ENCODE assay signal across 26 cellular contexts in genomic region chr5:126416266-126416925, GRCh38. TPM values are rescaled to one million over a fixed set of nuclear protein-coding genes. Genes with fewer than 3 reads are reported as not detected.
DNase-seq lines count a peak whose midpoint lies in the region; FAIRE-seq and TF ChIP-seq lines count a peak whose summit lies in the region.
"Had no signal": no experiment of that assay in that cellular context is flagged by ENCODE, and none has a peak within 500 bp of the region (broad histone marks: within the 10 kb centered on the region; RNA-seq: fewer than 3 reads in every experiment).

No MANE protein-coding gene starts in this region.

- no peak for TF ChIP-seq CTCF in mammary epithelial cell (conservative IDR thresholded peaks at IDR 0.05 in 1 of 2, IDR thresholded peaks at IDR 0.05 in 1 of 2; ENCODE audit: extremely low read depth in 1 of 2, insufficient read depth in 1 of 2, low read depth in 1 of 2, low read length in 2 of 2)
- TF ChIP-seq CTCF in spleen (IDR thresholded peaks at IDR 0.05 in 8 of 11, conservative IDR thresholded peaks at IDR 0.05 in 3 of 11): no peak

- H4K20me1 ChIP-seq in mammary epithelial cell (ENCODE audit: insufficient read depth, low read length): no peaks in the 10 kb centered on the region
- H4K20me1 ChIP-seq: BLaER1 had no signal

- intact Hi-C loops in mammary epithelial cell (cut with micrococcal nuclease) (no loop called here), spleen (cut with DNase I; ENCODE audit: low total_unique reads) (no loop called here)

- H3K36me3 ChIP-seq in mammary epithelial cell (ENCODE audit: insufficient read depth, low read length) (no peaks in the 10 kb centered on the region), spleen (no peaks in the 10 kb centered on the region)
- H3K36me3 ChIP-seq: BLaER1, stomach had no signal

- FAIRE-seq in GM12891 (lab: Jason Lieb, UNC): no peak
- FAIRE-seq: H1 had no signal

- no peak overlapping the region for H3K4me2 ChIP-seq in mammary epithelial cell (ENCODE audit: insufficient read depth, low read depth, low read length)
- H3K4me2 ChIP-seq: KMS-11 had no signal

- H3K27me3 ChIP-seq in mammary epithelial cell (ENCODE audit: insufficient read depth, low read length) (no peaks in the 10 kb centered on the region), spleen (replicated peaks in 1 of 7) (peaks cover 0 to 4% (median 0%) of the 10 kb centered on the region in 7 donors)
- H3K27me3 ChIP-seq: BLaER1, stomach had no signal

- peaks cover 10% of the 10 kb centered on the region for H3K4me1 ChIP-seq in mammary epithelial cell (ENCODE audit: insufficient read depth, low read length)
- H3K4me1 ChIP-seq in spleen: peaks cover 0 to 11% (median 5%) of the 10 kb centered on the region in 6 donors

- H3K9me3 ChIP-seq in mammary epithelial cell (replicated peaks; ENCODE audit: insufficient read depth, low read length) (no peaks in the 10 kb centered on the region), spleen (peaks cover 0 to 2% (median 0%) of the 10 kb centered on the region in 8 donors)
- H3K9me3 ChIP-seq: stomach had no signal

- H3K27ac ChIP-seq in mammary epithelial cell (ENCODE audit: insufficient read depth, low read depth, low read length) (peak overlapping the region; percentile 27), spleen (peak overlapping the region in 5 of 8 donors; percentile 30 to 65 (median 62))
- H3K27ac ChIP-seq: BLaER1, KMS-11, VCaP had no signal

- H2AFZ ChIP-seq in mammary epithelial cell (ENCODE audit: low read depth, low read length): peak overlapping the region; percentile 24

- CTCF ChIA-PET in mammary epithelial cell (lab: Charles Lee; ENCODE audit: low non-redundant PET): no interaction called here

- BruUV-seq in mammary epithelial cell (replicated peaks; lab: Mats Ljungman, UMichigan): no TSS peak

- DNase-seq in EH (ENCODE audit: low read depth) (peak; percentile 46), mammary epithelial cell (peak; percentile 72), iris pigment epithelial cell (ENCODE audit: low read depth) (peak; percentile 35), spleen (no peak), mesenteric fat pad (ENCODE audit: low spot score) (no peak), GM12891 (ENCODE audit: insufficient read length, low spot score) (no peak)
- no peak for DNase-seq in stimulated activated CD4-positive, alpha-beta T cell treated with anti-CD3 and anti-CD28 coated beads, Interleukin-12 subunit alpha, Interleukin-12 subunit beta, amount 100 ng/mL, for 4 hours
- DNase-seq: activated CD4-positive, alpha-beta T cell treated with anti-CD3 and anti-CD28 coated beads, Interleukin-2, amount 10 ng/mL, durations not matched to agents 24 days and 14 days; activated naive CD4-positive, alpha-beta T cell treated with anti-CD3 and anti-CD28 coated beads for 36 hours; activated T-cell treated with anti-CD3 and anti-CD28 coated beads, Interleukin-2, amount 50 U/mL, for 48 hours; amniotic stem cell; COR-L47; DMS79 treated with DMSO at 0.1 percent for 48 hours; effector CD8-positive, alpha-beta T cell; kidney; mesendoderm; naive thymus-derived CD4-positive, alpha-beta T cell; NCI-H1436; NCI-H446; NCI-H82; retina; stomach had no signal

- H3K4me3 ChIP-seq in mammary epithelial cell (replicated peaks in 1 of 3; ENCODE audit: insufficient read depth in 1 of 3, low read depth in 2 of 3, low read length in 3 of 3) (no peak overlapping the region), spleen (no peak overlapping the region)
- H3K4me3 ChIP-seq: BLaER1, stomach had no signal

- WGBS in mammary epithelial cell (ENCODE audit: low coverage, missing lambda C conversion rate): 84% methylated on average over 4 of the region's 4 CpGs
- 91 to 96% (median 93%) methylated on average over 4 of the region's 4 CpGs for WGBS in spleen, 5 donors

- H3K9ac ChIP-seq in mammary epithelial cell (ENCODE audit: insufficient read depth, low read length): no peak overlapping the region
- H3K9ac ChIP-seq: BLaER1, KMS-11 had no signal

- dilution Hi-C loops in mammary epithelial cell (cut with HindIII; ENCODE audit: low sequenced_read_pairs): no loop called here

- TF ChIP-seq POLR2A in spleen (IDR thresholded peaks at IDR 0.05) (no peak), GM12891 (IDR thresholded peaks at IDR 0.05; ENCODE audit: low read depth, low read length) (no peak)

- H3K79me2 ChIP-seq in mammary epithelial cell (ENCODE audit: insufficient read depth, low read length): no peaks in the 10 kb centered on the region

- in situ Hi-C loops in mammary epithelial cell (cut with MboI; ENCODE audit: low sequenced_read_pairs in 2 of 2): no loop called here

TF ChIP-seq in GM12891, 5 proteins besides CTCF, POLR2A, EP300 and RAD21:
- TF ChIP-seq TAF1 (IDR thresholded peaks at IDR 0.05; ENCODE audit: low read depth, low read length) (no peak), POLR2AphosphoS5 (IDR thresholded peaks at IDR 0.05; ENCODE audit: low read depth, low read length) (no peak), POU2F2 (IDR thresholded peaks at IDR 0.05; ENCODE audit: low read depth, low read length) (no peak), SPI1 (IDR thresholded peaks at IDR 0.05; ENCODE audit: low read depth, low read length) (no peak), PAX5 (IDR thresholded peaks at IDR 0.05; ENCODE audit: insufficient read depth, low read length, severe bottlenecking) (no peak)
TF ChIP-seq in GM12891: peak in this region for 0.

RNA-seq across cellular contexts. Expression of gene GRAMD2B, which starts 6.8 kb away (rescaled TPM):
- 100 to 1,000 TPM in 1 of 2 donors, 10 to 100 TPM in 1; 56.2 to 113 TPM for total RNA-seq in mammary epithelial cell
- polyA plus RNA-seq in mammary epithelial cell: 36.9 TPM
- polyA minus RNA-seq in mammary epithelial cell: 14.3 TPM
- 10 to 100 TPM in 5 of 7 donors, 1 to 10 TPM in 2; 5.3 to 28.7 (median 12.1) TPM for total RNA-seq in spleen
- polyA plus RNA-seq in spleen: 1 to 10 TPM; 3.0 to 4.5 (median 3.6) TPM
- 10.7 TPM for total RNA-seq in mesenteric fat pad
- 2.9 TPM for polyA plus RNA-seq in GM12891 (2012; ENCODE audit: low read depth, missing spikeins)

Comparison
In these comparisons a context has a peak if more than half of its experiments do, and no peak if none do; other contexts are left out.
1. DNase-seq: peak in EH (single experiment), mammary epithelial cell (single experiment) and iris pigment epithelial cell (single experiment); none in spleen (single experiment), mesenteric fat pad (single experiment), GM12891 (single experiment) and stimulated activated CD4-positive, alpha-beta T cell treated with anti-CD3 and anti-CD28 coated beads, Interleukin-12 subunit alpha, Interleukin-12 subunit beta, amount 100 ng/mL, for 4 hours (single experiment).